In genomic region chr6:41719796-41720620, GRCh38 we compare ENCODE assay signal across 17 cellular contexts. TPM values are rescaled to one million over a fixed set of nuclear protein-coding genes. Genes with fewer than 3 reads are reported as not detected.
DNase-seq lines count a peak whose midpoint lies in the region; ATAC-seq and TF ChIP-seq lines count a peak whose summit lies in the region.
"Had no signal": no experiment of that assay in that cellular context is flagged by ENCODE, and none has a peak within 500 bp of the region (broad histone marks: within the 10 kb centered on the region; RNA-seq: fewer than 3 reads in every experiment).

No MANE protein-coding gene starts in this region.

- peaks cover 88 to 95% (median 94%) of the 10 kb centered on the region in 3 donors for H3K4me1 ChIP-seq in skeletal muscle tissue (ENCODE audit: control insufficient read depth in 3 of 3, insufficient read depth in 3 of 3, low read length in 3 of 3)

- peak; percentile 22 for ATAC-seq in HG02610 (IDR thresholded peaks at IDR 0.05; ENCODE audit: unreplicated experiment)

- peak overlapping the region; percentile 71 for H3K27ac ChIP-seq in skeletal muscle tissue (ENCODE audit: low read depth, low read length)

- peak overlapping the region; percentile 49; the same call in 1 of the 2 replicates for H3K4me3 ChIP-seq in GM12864 (ENCODE audit: low read depth, low read length)
- peak overlapping the region in 2 of 3 donors; percentile 2 to 22 for H3K4me3 ChIP-seq in skeletal muscle tissue (ENCODE audit: low read length in 3 of 3)
- H3K4me3 ChIP-seq: upper lobe of left lung had no signal

- no peaks in the 10 kb centered on the region for H3K9me3 ChIP-seq in skeletal muscle tissue (ENCODE audit: control insufficient read depth in 3 of 3, low read length in 3 of 3)
- H3K9me3 ChIP-seq: upper lobe of left lung had no signal

- DNase-seq in GM12864 (ENCODE audit: low read depth) (no peak), foreskin melanocyte (peak; percentile 21), ureter (ENCODE audit: low spot score) (no peak), NCI-H69 (lab: John Stamatoyannopoulos, UW) (no peak), SK-N-DZ (ENCODE audit: low spot score) (no peak), NCI-H128 (lab: John Stamatoyannopoulos, UW; ENCODE audit: unreplicated experiment) (no peak)
- DNase-seq: activated naive CD4-positive, alpha-beta T cell; effector CD4-positive, alpha-beta T cell; H7; NCI-H2029 treated with DMSO at 0.1 percent for 48 hours; NCI-H774; SIG-M5; upper lobe of left lung had no signal

- no peak for TF ChIP-seq CTCF in GM12864 (IDR thresholded peaks at IDR 0.05; ENCODE audit: low read depth, low read length, missing control alignments)

- H3K36me3 ChIP-seq in skeletal muscle tissue (ENCODE audit: control insufficient read depth in 3 of 3, insufficient read depth in 3 of 3, low read length in 3 of 3): no peaks in the 10 kb centered on the region
- H3K36me3 ChIP-seq: upper lobe of left lung had no signal

- H3K9ac ChIP-seq in skeletal muscle tissue (ENCODE audit: low read depth in 1 of 3, low read length in 3 of 3): peak overlapping the region in 2 of 3 donors; percentile 4 to 50

- no peaks in the 10 kb centered on the region for H3K27me3 ChIP-seq in skeletal muscle tissue (ENCODE audit: control insufficient read depth in 3 of 3, insufficient read depth in 3 of 3, low read length in 3 of 3)
- H3K27me3 ChIP-seq: upper lobe of left lung had no signal

RNA-seq across cellular contexts. Expression of gene TFEB, which starts 15.4 kb away (rescaled TPM):
- total RNA-seq in skeletal muscle tissue (7.8 TPM), ureter (29.4 TPM)
- 3.0 and 3.2 TPM in 2 replicates for polyA plus RNA-seq in SK-N-DZ (2014; cell fraction: cytosol; rRNA removed)
- polyA plus RNA-seq in SK-N-DZ (2014; cell fraction: nucleus; rRNA removed): 2.7 and 2.8 TPM in 2 replicates

RNA-seq across cellular contexts. Expression of gene PGC, which starts 27.2 kb away (rescaled TPM):
- total RNA-seq in skeletal muscle tissue (0.52 TPM), ureter (not detected)
- not detected in 2 replicates for polyA plus RNA-seq in SK-N-DZ (2014; cell fraction: cytosol; rRNA removed)
- polyA plus RNA-seq in SK-N-DZ (2014; cell fraction: nucleus; rRNA removed): not detected in 2 replicates
- total RNA-seq: H7, M059J, posterior vena cava had no signal

RNA-seq across cellular contexts. Expression of gene FRS3, which starts 59.7 kb away (rescaled TPM):
- total RNA-seq in skeletal muscle tissue: 1.6 TPM
- 7.5 TPM for total RNA-seq in ureter
- polyA plus RNA-seq in SK-N-DZ (2014; cell fraction: cytosol; rRNA removed): 7.3 and 8.2 TPM in 2 replicates
- polyA plus RNA-seq in SK-N-DZ (2014; cell fraction: nucleus; rRNA removed): 5.9 and 7.1 TPM in 2 replicates
